Comparison of ENCODE assay signal across 25 cellular contexts in the genomic region with DNA sequence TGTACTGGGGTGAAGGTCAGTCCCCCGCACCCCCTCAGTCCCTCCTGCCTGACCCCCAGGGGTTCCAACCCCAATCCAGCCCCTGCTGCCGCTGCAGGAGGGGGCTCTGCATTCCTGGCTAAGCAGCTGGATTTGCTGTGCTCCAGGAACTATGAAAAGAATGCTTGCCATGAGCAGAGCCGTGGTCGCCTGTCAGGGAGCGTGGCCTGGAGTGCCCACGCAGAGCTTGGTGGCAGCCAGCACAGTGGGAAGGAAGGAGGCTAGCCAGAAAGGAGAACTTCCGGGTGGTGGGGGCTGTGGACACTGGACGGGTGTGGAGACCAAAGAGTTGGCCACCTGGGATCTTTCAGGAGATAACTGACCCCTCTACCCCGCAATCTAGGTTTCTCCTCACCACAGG. TPM values are rescaled to one million over a fixed set of nuclear protein-coding genes. Genes with fewer than 3 reads are reported as not detected.
A peak's percentile ranks its signal among the peaks of the same experiment; 100 is the strongest.
DNase-seq lines count a peak whose midpoint lies in the region; ATAC-seq and TF ChIP-seq lines count a peak whose summit lies in the region.
"Had no signal": no experiment of that assay in that cellular context is flagged by ENCODE, and none has a peak within 500 bp of the region (broad histone marks: within the 10 kb centered on the region; RNA-seq: fewer than 3 reads in every experiment).

No MANE protein-coding gene starts in this region.

- no peaks in the 10 kb centered on the region for H3F3A ChIP-seq in GM23338 (replicated peaks; ENCODE audit: low read depth)

- peak overlapping the region; percentile 36 to 37 for H3K27ac ChIP-seq in esophagus (ENCODE audit: low read depth in 2 of 2, low read length in 1 of 2)
- H3K27ac ChIP-seq in upper lobe of right lung, result peak overlapping the region; percentile 42
- peak overlapping the region in 2 of 4 donors; percentile 48 to 72 for H3K27ac ChIP-seq in sigmoid colon
- H3K27ac ChIP-seq in GM23338 (ENCODE audit: low read depth), result no peak overlapping the region
- H3K27ac ChIP-seq: gastrocnemius medialis, ovary had no signal

- H4K20me1 ChIP-seq in GM23338 (replicated peaks; ENCODE audit: insufficient read depth), result no peaks in the 10 kb centered on the region

- H3K9me3 Mint-ChIP-seq in mesothelial cell of epicardium, result no peaks in the 10 kb centered on the region
- no peaks in the 10 kb centered on the region for H3K9me3 Mint-ChIP-seq in GM23338
- H3K9me3 Mint-ChIP-seq: activated naive CD4-positive, alpha-beta T cell treated with anti-CD3 and anti-CD28 coated beads, Interleukin-2, amount 10 ng/mL, durations not matched to agents 7 days and 5 days; central memory CD8-positive, alpha-beta T cell; naive B cell had no signal

- DNase-seq in MV-4-11 (lab: John Stamatoyannopoulos, UW) (peak; percentile 40), mesothelial cell of epicardium (ENCODE audit: low spot score in 2 of 2, unreplicated experiment in 2 of 2) (no peak), upper lobe of right lung (no peak), sigmoid colon (no peak), GM23338 (ENCODE audit: low spot score) (no peak)
- DNase-seq: activated naive CD4-positive, alpha-beta T cell treated with anti-CD3 and anti-CD28 coated beads, Interleukin-2, amount 10 ng/mL, durations not matched to agents 7 days and 5 days; activated T-cell treated with anti-CD3 and anti-CD28 coated beads, Interleukin-2, amount 50 U/mL, for 48 hours; effector CD4-positive, alpha-beta T cell; erythroblast; gastrocnemius medialis; Kasumi-1; kidney; naive B cell; NCI-H1105 treated with DMSO at 0.1 percent for 48 hours; NCI-H2029 treated with DMSO at 0.1 percent for 48 hours; NCI-H446 treated with DMSO at 0.1 percent for 48 hours; ovary; right cardiac atrium; SIG-M5; stimulated activated CD4-positive, alpha-beta T cell treated with anti-CD3 and anti-CD28 coated beads, Interleukin-15, amount 100 ng/mL, for 24 hours; stimulated activated CD8-positive, alpha-beta memory T cell treated with anti-CD3 and anti-CD28 coated beads, Interleukin-4, amount 100 ng/mL, for 48 hours had no signal

- peaks cover 24% of the 10 kb centered on the region for H3K4me1 Mint-ChIP-seq in mesothelial cell of epicardium
- H3K4me1 Mint-ChIP-seq in GM23338, result peaks cover 6% of the 10 kb centered on the region

- H3K36me3 ChIP-seq in esophagus (ENCODE audit: control insufficient read depth in 2 of 2, insufficient read depth in 2 of 2, low read length in 1 of 2) (no peaks in the 10 kb centered on the region), upper lobe of right lung (no peaks in the 10 kb centered on the region), sigmoid colon (no peaks in the 10 kb centered on the region), GM23338 (ENCODE audit: insufficient read depth) (no peaks in the 10 kb centered on the region)
- H3K36me3 ChIP-seq: gastrocnemius medialis, ovary had no signal

- H3K4me3 ChIP-seq in esophagus (ENCODE audit: low read depth in 1 of 2, low read length in 2 of 2) (no peak overlapping the region), upper lobe of right lung (no peak overlapping the region), sigmoid colon (no peak overlapping the region), GM23338 (no peak overlapping the region)
- H3K4me3 ChIP-seq: gastrocnemius medialis, ovary had no signal

- H3K27ac Mint-ChIP-seq in mesothelial cell of epicardium (peak overlapping the region; percentile 71), GM23338 (no peak overlapping the region)
- H3K27ac Mint-ChIP-seq: activated naive CD4-positive, alpha-beta T cell treated with anti-CD3 and anti-CD28 coated beads, Interleukin-2, amount 10 ng/mL, durations not matched to agents 7 days and 5 days; naive B cell had no signal

- intact Hi-C loops in upper lobe of right lung (cut with DNase I) (no loop called here), sigmoid colon (cut with DNase I) (no loop called here)

- no peak for TF ChIP-seq EP300 in sigmoid colon (IDR thresholded peaks at IDR 0.05)

- H2AFZ ChIP-seq in GM23338, result no peak overlapping the region

- H3K4me3 Mint-ChIP-seq in mesothelial cell of epicardium (no peak overlapping the region), GM23338 (no peak overlapping the region)
- H3K4me3 Mint-ChIP-seq: activated naive CD4-positive, alpha-beta T cell treated with anti-CD3 and anti-CD28 coated beads, Interleukin-2, amount 10 ng/mL, durations not matched to agents 7 days and 5 days; central memory CD8-positive, alpha-beta T cell; naive B cell had no signal

- 58 to 66% methylated on average over 9 of the region's 9 CpGs for WGBS in esophagus, 2 donors
- 65 to 68% methylated on average over 9 of the region's 9 CpGs for WGBS in sigmoid colon, 2 donors

- H3K36me3 Mint-ChIP-seq in mesothelial cell of epicardium, result no peaks in the 10 kb centered on the region
- H3K36me3 Mint-ChIP-seq in GM23338 (ENCODE audit: low read depth), result no peaks in the 10 kb centered on the region
- H3K36me3 Mint-ChIP-seq: activated naive CD4-positive, alpha-beta T cell treated with anti-CD3 and anti-CD28 coated beads, Interleukin-2, amount 10 ng/mL, durations not matched to agents 7 days and 5 days; naive B cell had no signal

- H3K4me2 ChIP-seq in GM23338, result no peak overlapping the region

- peaks cover 23% of the 10 kb centered on the region for H3K27me3 Mint-ChIP-seq in mesothelial cell of epicardium (ENCODE audit: low read depth)
- H3K27me3 Mint-ChIP-seq in GM23338 (ENCODE audit: insufficient read depth, low read depth, poor library complexity), result peaks cover 24% of the 10 kb centered on the region

- no peaks in the 10 kb centered on the region for H3K79me2 ChIP-seq in GM23338 (replicated peaks; ENCODE audit: insufficient read depth)

- H3K4me1 ChIP-seq in esophagus (ENCODE audit: control insufficient read depth in 2 of 2, insufficient read depth in 2 of 2, low read length in 1 of 2) (peaks cover 0 to 2% of the 10 kb centered on the region in 2 donors), upper lobe of right lung (peaks cover 12% of the 10 kb centered on the region), sigmoid colon (peaks cover 0 to 48% (median 26%) of the 10 kb centered on the region in 4 donors), GM23338 (ENCODE audit: insufficient read depth) (no peaks in the 10 kb centered on the region; the same call in 1 of the 2 replicates)
- H3K4me1 ChIP-seq: gastrocnemius medialis had no signal

- ATAC-seq in upper lobe of right lung (peak; percentile 68), GM23338 (no peak), HG02885 (IDR thresholded peaks at IDR 0.05; ENCODE audit: poor library complexity, unreplicated experiment) (no peak)
- ATAC-seq: gastrocnemius medialis, right cardiac atrium had no signal

- H3K27me3 ChIP-seq in esophagus (ENCODE audit: control insufficient read depth in 1 of 2, insufficient read depth in 2 of 2, low read length in 2 of 2) (no peaks in the 10 kb centered on the region), upper lobe of right lung (no peaks in the 10 kb centered on the region), sigmoid colon (no peaks in the 10 kb centered on the region), GM23338 (ENCODE audit: insufficient read depth) (peaks cover 23% of the 10 kb centered on the region)
- H3K27me3 ChIP-seq: ovary had no signal

- TF ChIP-seq POLR2A in sigmoid colon (IDR thresholded peaks at IDR 0.05), result no peak

- TF ChIP-seq CTCF in mesothelial cell of epicardium (IDR thresholded peaks at IDR 0.05; ENCODE audit: unreplicated experiment) (no peak), upper lobe of right lung (IDR thresholded peaks at IDR 0.05) (no peak), sigmoid colon (IDR thresholded peaks at IDR 0.05) (no peak), GM23338 (conservative IDR thresholded peaks at IDR 0.05; ENCODE audit: low read depth in 2 of 2) (no peak)

- no peaks in the 10 kb centered on the region for H3K9me2 ChIP-seq in GM23338 (ENCODE audit: insufficient read depth)

- H3K9me3 ChIP-seq in esophagus (ENCODE audit: control insufficient read depth in 2 of 2, insufficient read depth in 1 of 2, low read depth in 1 of 2, low read length in 1 of 2), result no peaks in the 10 kb centered on the region
- H3K9me3 ChIP-seq in upper lobe of right lung, result no peaks in the 10 kb centered on the region
- no peaks in the 10 kb centered on the region for H3K9me3 ChIP-seq in sigmoid colon
- H3K9me3 ChIP-seq: gastrocnemius medialis, ovary had no signal

RNA-seq across cellular contexts. Expression of a gene that starts 5.6 kb away (rescaled TPM):
- polyA plus RNA-seq in esophagus (1 to 10 TPM; 2.0 to 2.9 TPM), sigmoid colon (1 to 10 TPM in 2 of 3 donors, under 1 TPM in 1; 0.60 to 3.2 (median 2.4) TPM), GM23338 (2016; fragmentation: Nextera tagmentation; extraction: Ambion mirVana) (0.77 and 0.95 TPM in 2 replicates)
- total RNA-seq in mesothelial cell of epicardium (9.0 to 10.5 TPM (median 10.4 TPM) in 3 replicates), upper lobe of right lung (16.2 TPM), sigmoid colon (10 to 100 TPM in 1 of 4 donors, 1 to 10 TPM in 3; 1.8 to 13.0 (median 4.3) TPM)
- 4.9 and 5.0 TPM in 2 replicates for total RNA-seq in GM23338 (2014; rRNA removed; shearing (Covaris generic))

RNA-seq across cellular contexts. Expression of a gene that starts 29.8 kb away (rescaled TPM):
- polyA plus RNA-seq in esophagus, result 10 to 100 TPM; 38.2 to 77.1 TPM
- 64.8 to 68.5 TPM (median 68.5 TPM) in 3 replicates for total RNA-seq in mesothelial cell of epicardium
- 63.1 TPM for total RNA-seq in upper lobe of right lung
- total RNA-seq in sigmoid colon, result 100 to 1,000 TPM; 108 to 177 (median 129) TPM
- polyA plus RNA-seq in sigmoid colon, result 100 to 1,000 TPM in 1 of 3 donors, 10 to 100 TPM in 2; 75.1 to 102 (median 80.9) TPM
- total RNA-seq in GM23338 (2014; rRNA removed; shearing (Covaris generic)), result 55.8 and 55.9 TPM in 2 replicates
- 45.2 and 45.6 TPM in 2 replicates for polyA plus RNA-seq in GM23338 (2016; fragmentation: Nextera tagmentation; extraction: Ambion mirVana)

RNA-seq across cellular contexts. Expression of a gene that starts 30.8 kb away (rescaled TPM):
- polyA plus RNA-seq in esophagus (10 to 100 TPM; 28.2 to 40.3 TPM), sigmoid colon (10 to 100 TPM; 21.6 to 30.0 (median 29.6) TPM), GM23338 (2016; fragmentation: Nextera tagmentation; extraction: Ambion mirVana) (21.5 and 22.6 TPM in 2 replicates)
- total RNA-seq in mesothelial cell of epicardium (31.6 to 33.3 TPM (median 32.6 TPM) in 3 replicates), upper lobe of right lung (26.9 TPM), sigmoid colon (10 to 100 TPM; 24.3 to 49.6 (median 37.0) TPM)
- total RNA-seq in GM23338 (2014; rRNA removed; shearing (Covaris generic)), result 46.6 and 47.1 TPM in 2 replicates

RNA-seq across cellular contexts. Expression of a gene that starts 35.6 kb away (rescaled TPM):
- under 1 TPM; 0.09 to 0.39 TPM for polyA plus RNA-seq in esophagus
- 2.6 to 3.6 TPM (median 3.2 TPM) in 3 replicates for total RNA-seq in mesothelial cell of epicardium
- total RNA-seq in upper lobe of right lung, result 0.35 TPM
- under 1 TPM in 1 of 4 donors, not detected in 3; 0.33 TPM for total RNA-seq in sigmoid colon
- polyA plus RNA-seq in sigmoid colon, result under 1 TPM in 1 of 3 donors, not detected in 2; 0.19 TPM
- total RNA-seq in GM23338 (2014; rRNA removed; shearing (Covaris generic)), result 0.62 and 0.94 TPM in 2 replicates
- 0.24 and 0.36 TPM in 2 replicates for polyA plus RNA-seq in GM23338 (2016; fragmentation: Nextera tagmentation; extraction: Ambion mirVana)
- total RNA-seq: activated CD8-positive, alpha-beta memory T cell treated with anti-CD3 and anti-CD28 coated beads for 36 hours; gastrocnemius medialis had no signal

RNA-seq across cellular contexts. Expression of a gene that starts 36.5 kb away (rescaled TPM):
- polyA plus RNA-seq in esophagus (10 to 100 TPM; 33.1 to 55.3 TPM), sigmoid colon (10 to 100 TPM; 31.8 to 60.9 (median 57.1) TPM), GM23338 (2016; fragmentation: Nextera tagmentation; extraction: Ambion mirVana) (13.8 and 14.7 TPM in 2 replicates)
- total RNA-seq in mesothelial cell of epicardium (97.8 to 103 TPM (median 101 TPM) in 3 replicates), upper lobe of right lung (114 TPM), sigmoid colon (100 to 1,000 TPM; 104 to 226 (median 129) TPM)
- total RNA-seq in GM23338 (2014; rRNA removed; shearing (Covaris generic)), result 37.4 and 59.8 TPM in 2 replicates
